In genomic region chr15:94620632-94621031, GRCh38 we compare ENCODE assay signal across 21 cellular contexts.
A peak's percentile ranks its signal among the peaks of the same experiment; 100 is the strongest.
DNase-seq lines count a peak whose midpoint lies in the region; ATAC-seq and TF ChIP-seq lines count a peak whose summit lies in the region.
"Had no signal": no experiment of that assay in that cellular context is flagged by ENCODE, and none has a peak within 500 bp of the region (broad histone marks: within the 10 kb centered on the region; RNA-seq: fewer than 3 reads in every experiment).

No MANE protein-coding gene starts in this region.

- no peaks in the 10 kb centered on the region for H3K27me3 ChIP-seq in RWPE2 (ENCODE audit: insufficient read depth, poor library complexity, severe bottlenecking)

- H3K4me3 ChIP-seq in RWPE2 (ENCODE audit: severe bottlenecking) (no peak overlapping the region), epithelial cell of esophagus (ENCODE audit: low read length) (no peak overlapping the region)
- H3K4me3 ChIP-seq: A549; BLaER1 treated with 17β-estradiol and CSF1 and Interleukin-3, amounts not matched to agents 10 nM and 100 nM; GM12878 had no signal

- DNase-seq in Daoy (ENCODE audit: low read depth), result peak; percentile 25
- no peak for DNase-seq in RWPE2 (ENCODE audit: low spot score)
- DNase-seq in epithelial cell of esophagus (ENCODE audit: low read depth), result peak; percentile 30
- DNase-seq in kidney glomerular epithelial cell (lab: John Stamatoyannopoulos, UW), result peak; percentile 42
- DNase-seq in H4 (ENCODE audit: low spot score), result no peak
- DNase-seq: AML-193; Caco-2; Calu3; CD4-positive, alpha-beta T cell; CD8-positive, alpha-beta T cell; DMS79 treated with DMSO at 0.1 percent for 48 hours; EL; GDM1 had no signal

- no peak overlapping the region for H3K27ac ChIP-seq in RWPE2 (ENCODE audit: poor library complexity, severe bottlenecking)
- H3K27ac ChIP-seq: 22Rv1; A549; BLaER1 treated with 17β-estradiol and CSF1 and Interleukin-3, amounts not matched to agents 10 nM and 100 nM; C4-2B had no signal

- no peaks in the 10 kb centered on the region for H3K9me3 ChIP-seq in RWPE2 (ENCODE audit: severe bottlenecking)
- H3K9me3 ChIP-seq: Caco-2 had no signal

- no peaks in the 10 kb centered on the region for H3K36me3 ChIP-seq in RWPE2 (ENCODE audit: low read depth)
- H3K36me3 ChIP-seq: BLaER1 treated with 17β-estradiol and CSF1 and Interleukin-3, amounts not matched to agents 10 nM and 100 nM had no signal

- ATAC-seq in RWPE2 (ENCODE audit: low read depth), result peak; percentile 62
- ATAC-seq in HG03280 (IDR thresholded peaks at IDR 0.05; ENCODE audit: unreplicated experiment), result no peak
- ATAC-seq in GM19397 (IDR thresholded peaks at IDR 0.05; ENCODE audit: unreplicated experiment), result no peak
- ATAC-seq in HG02798 (IDR thresholded peaks at IDR 0.05; ENCODE audit: poor library complexity, unreplicated experiment), result no peak
- ATAC-seq: A549; CD8-positive, alpha-beta T cell; GM12878 had no signal

- no peak for TF ChIP-seq CTCF in RWPE2 (IDR thresholded peaks at IDR 0.05; ENCODE audit: poor library complexity, severe bottlenecking)
- no peak for TF ChIP-seq CTCF in epithelial cell of esophagus (IDR thresholded peaks at IDR 0.05; ENCODE audit: insufficient read depth, low read depth, low read length, missing control alignments)

- H3K4me1 ChIP-seq in RWPE2 (ENCODE audit: insufficient read depth, poor library complexity, severe bottlenecking), result no peaks in the 10 kb centered on the region
- H3K4me1 ChIP-seq: A549, Caco-2 had no signal

Comparison
In these comparisons a context has a peak if more than half of its experiments do, and no peak if none do; other contexts are left out.
1. DNase-seq: peak in Daoy (single experiment), epithelial cell of esophagus (single experiment) and kidney glomerular epithelial cell (single experiment); none in RWPE2 (single experiment) and H4 (single experiment).